Comparison of ENCODE assay signal across 8 cellular contexts in genomic region chr12:115752913-115753726, GRCh38.
A peak's percentile ranks its signal among the peaks of the same experiment; 100 is the strongest.
DNase-seq lines count a peak whose midpoint lies in the region; ATAC-seq lines count a peak whose summit lies in the region.

No MANE protein-coding gene starts in this region.

- no peaks in the 10 kb centered on the region for H3K4me1 Mint-ChIP-seq in effector memory CD8-positive, alpha-beta T cell (ENCODE audit: low read depth in 2 of 2)

- H3K27me3 Mint-ChIP-seq in effector memory CD8-positive, alpha-beta T cell: no peaks in the 10 kb centered on the region

- DNase-seq in ELR (ENCODE audit: low read depth) (peak; percentile 87), KG1 (lab: John Stamatoyannopoulos, UW) (peak; percentile 5), RKO (ENCODE audit: low spot score) (peak; percentile 72), myocyte (ENCODE audit: low read depth) (peak; percentile 64), cerebellar nuclear complex (lab: John Stamatoyannopoulos, UW) (no peak)
- DNase-seq in effector memory CD8-positive, alpha-beta T cell: no peak

- no peak overlapping the region for H3K4me3 Mint-ChIP-seq in effector memory CD8-positive, alpha-beta T cell

- peaks cover 0 to 4% of the 10 kb centered on the region in 2 donors for H3K9me3 Mint-ChIP-seq in effector memory CD8-positive, alpha-beta T cell

- ATAC-seq in esophagus mucosa: peak; percentile 69
- no peak for ATAC-seq in effector memory CD8-positive, alpha-beta T cell (replicated peaks)
- no peak for ATAC-seq in HG03097 (IDR thresholded peaks at IDR 0.05; ENCODE audit: low FRiP score, unreplicated experiment)

- no peak overlapping the region for H3K27ac Mint-ChIP-seq in effector memory CD8-positive, alpha-beta T cell

- H3K36me3 Mint-ChIP-seq in effector memory CD8-positive, alpha-beta T cell (ENCODE audit: insufficient read depth): no peaks in the 10 kb centered on the region

Comparison
In these comparisons a context has a peak if more than half of its experiments do, and no peak if none do; other contexts are left out.
1. DNase-seq: peak in ELR (single experiment), KG1 (single experiment), RKO (single experiment) and myocyte (single experiment); none in cerebellar nuclear complex (0 of 2) and effector memory CD8-positive, alpha-beta T cell (0 of 3).